Comparison of ENCODE assay signal across 17 cellular contexts in genomic region chr10:58641708-58642107, GRCh38.
DNase-seq lines count a peak whose midpoint lies in the region; ATAC-seq, FAIRE-seq and TF ChIP-seq lines count a peak whose summit lies in the region.
"Had no signal": no experiment of that assay in that cellular context is flagged by ENCODE, and none has a peak within 500 bp of the region (broad histone marks: within the 10 kb centered on the region; RNA-seq: fewer than 3 reads in every experiment).

No MANE protein-coding gene starts in this region.

- no peaks in the 10 kb centered on the region for H3K27me3 Mint-ChIP-seq in nephron progenitor cell (ENCODE audit: low read depth, poor library complexity)

- H3K4me1 Mint-ChIP-seq in nephron progenitor cell: peaks cover 12% of the 10 kb centered on the region

- H3K9me3 Mint-ChIP-seq in nephron progenitor cell: no peaks in the 10 kb centered on the region
- H3K9me3 Mint-ChIP-seq: activated T-cell treated with anti-CD3 and anti-CD28 coated beads, Interleukin-2, amount 50 U/mL, for 72 hours; endodermal cell; T-helper 1 cell treated with Interleukin-12 subunit alpha and Interleukin-12 subunit beta and Interleukin-4 antibody, amounts not matched to agents 30 μg/mL and 1 μg/mL, for 36 hours had no signal

- H3K23ac ChIP-seq in IMR-90 (ENCODE audit: low read depth, low read length): no peak overlapping the region

- H4K91ac ChIP-seq in IMR-90 (ENCODE audit: insufficient read depth, low read depth, low read length): no peak overlapping the region

- CTCF ChIA-PET in A549 (lab: Yijun Ruan, JAX) (interaction anchor here (0.7 to 5.9 kb wide), 29 partner anchors 8 to 343 kb away, joined by 3 to 50 read pairs (median 5); partner anchors contain the start of gene BICC1), IMR-90 (lab: Yijun Ruan, JAX) (interaction anchor here (0.6 to 1.8 kb wide), 7 partner anchors 9 to 665 kb away, joined by 3 to 8 read pairs (median 4); no protein-coding TSS in a partner anchor), mammary epithelial cell (lab: Charles Lee; ENCODE audit: low non-redundant PET) (no interaction called here)

- peaks cover 19 to 35% of the 10 kb centered on the region in 2 experiments for H3K79me1 ChIP-seq in IMR-90 (ENCODE audit: low read depth in 1 of 2, low read length in 2 of 2)

- TF ChIP-seq RAD21 in A549 (conservative IDR thresholded peaks at IDR 0.05 in 1 of 2, IDR thresholded peaks at IDR 0.05 in 1 of 2): no peak
- no peak for TF ChIP-seq RAD21 in IMR-90 (IDR thresholded peaks at IDR 0.05; ENCODE audit: low read length)

- no peaks in the 10 kb centered on the region for H3K36me3 ChIP-seq in IMR-90 (ENCODE audit: control insufficient read depth, insufficient read depth, low read length)
- no peaks in the 10 kb centered on the region for H3K36me3 ChIP-seq in mammary epithelial cell (ENCODE audit: insufficient read depth, low read length)

- peak; percentile 73 for FAIRE-seq in A549 (lab: Jason Lieb, UNC)

- peak in 1 of 2 experiments; percentile 44; a peak in 2 of 5 replicates for TF ChIP-seq EP300 in A549 (IDR thresholded peaks at IDR 0.05)

- no peak overlapping the region for H4K5ac ChIP-seq in IMR-90 (ENCODE audit: low read depth, low read length)

- H3K9me1 ChIP-seq in IMR-90 (ENCODE audit: insufficient read depth, low read length): peaks cover 17% of the 10 kb centered on the region

- POLR2A ChIA-PET in A549 (lab: Yijun Ruan, JAX) (interaction anchor here (0.7 to 4.8 kb wide), 7 partner anchors 52 to 256 kb away, joined by 3 to 34 read pairs (median 4); partner anchors contain the start of gene BICC1), IMR-90 (lab: Charles Lee; ENCODE audit: unreplicated experiment) (no interaction called here)

- peaks cover 28% of the 10 kb centered on the region for H3K79me2 ChIP-seq in mammary epithelial cell (ENCODE audit: insufficient read depth, low read length)

- in situ Hi-C loops in IMR-90 (cut with MboI; ENCODE audit: low sequenced_read_pairs) (no loop called here), mammary epithelial cell (cut with MboI; ENCODE audit: low sequenced_read_pairs in 2 of 2) (no loop called here)

- BruUV-seq in IMR-90 (replicated peaks; lab: Mats Ljungman, UMichigan): no TSS peak
- BruUV-seq in mammary epithelial cell (replicated peaks; lab: Mats Ljungman, UMichigan): no TSS peak

- H4K8ac ChIP-seq in IMR-90 (ENCODE audit: low read depth in 2 of 2, low read length in 2 of 2): no peak overlapping the region

- intact Hi-C loops in IMR-90 (cut with micrococcal nuclease) (loop anchor here (1.0 to 5.0 kb wide), 2 partner anchors 110 to 229 kb away; no protein-coding TSS in a partner anchor), mammary epithelial cell (cut with micrococcal nuclease) (loop anchor here (1.0 to 2.0 kb wide), 2 partner anchors 110 to 227 kb away; no protein-coding TSS in a partner anchor), cardiac septum (cut with DNase I) (no loop called here)

- TF ChIP-seq POLR2A in A549 (IDR thresholded peaks at IDR 0.05; ENCODE audit: low read length) (no peak), IMR-90 (IDR thresholded peaks at IDR 0.05; ENCODE audit: low read depth, low read length) (no peak)

- peaks cover 86% of the 10 kb centered on the region for H3K4me1 ChIP-seq in A549
- H3K4me1 ChIP-seq in IMR-90 (ENCODE audit: control insufficient read depth, insufficient read depth, low read length): peaks cover 10% of the 10 kb centered on the region; the same call in 1 of the 2 replicates
- H3K4me1 ChIP-seq in mammary epithelial cell (ENCODE audit: insufficient read depth, low read length): peaks cover 35% of the 10 kb centered on the region

- H2AK5ac ChIP-seq in IMR-90 (ENCODE audit: low read depth, low read length): no peak overlapping the region

- H3K18ac ChIP-seq in IMR-90 (ENCODE audit: low read depth, low read length): no peak overlapping the region

- H3K27ac Mint-ChIP-seq in nephron progenitor cell: no peak overlapping the region
- H3K27ac Mint-ChIP-seq: activated T-cell treated with anti-CD3 and anti-CD28 coated beads, Interleukin-2, amount 50 U/mL, for 72 hours; endodermal cell; T-helper 1 cell treated with Interleukin-12 subunit alpha and Interleukin-12 subunit beta and Interleukin-4 antibody, amounts not matched to agents 30 μg/mL and 1 μg/mL, for 36 hours had no signal

- no peak overlapping the region for H2BK20ac ChIP-seq in IMR-90 (ENCODE audit: low read depth, low read length)

- DNase-seq in A549 (ENCODE audit: low read depth in 1 of 2, low spot score in 1 of 2): no peak
- DNase-seq in IMR-90: peak; percentile 88
- peak; percentile 75 for DNase-seq in mammary epithelial cell
- peak; percentile 69 for DNase-seq in kidney tubule cell (ENCODE audit: low spot score)
- DNase-seq in nephron progenitor cell: no peak
- no peak for DNase-seq in cardiac septum (ENCODE audit: low spot score)
- DNase-seq in NCI-H1694 treated with DMSO at 0.1 percent for 48 hours (lab: John Stamatoyannopoulos, UW): no peak
- DNase-seq: activated CD4-positive, alpha-beta T cell treated with anti-CD3 and anti-CD28 coated beads for 48 hours; activated T-cell treated with anti-CD3 and anti-CD28 coated beads, Interleukin-2, amount 50 U/mL, for 72 hours; aorta; endodermal cell; hypothalamus; NCI-H446 treated with DMSO at 0.1 percent for 48 hours had no signal

- no peak overlapping the region for H2AK9ac ChIP-seq in IMR-90 (replicated peaks; ENCODE audit: low read depth, low read length, poor library complexity)

- ATAC-seq in A549 (peak in 1 of 2 experiments; percentile 58; a peak in 3 of 6 replicates), IMR-90 (ENCODE audit: low read depth) (peak; percentile 60), GM18520 (IDR thresholded peaks at IDR 0.05; ENCODE audit: unreplicated experiment) (no peak)
- ATAC-seq: activated T-cell treated with anti-CD3 and anti-CD28 coated beads, Interleukin-2, amount 50 U/mL, for 72 hours had no signal

- H3K4me2 ChIP-seq in A549: peak overlapping the region; percentile 72
- peak overlapping the region; percentile 18; the same call in 1 of the 2 replicates for H3K4me2 ChIP-seq in IMR-90 (ENCODE audit: low read depth, low read length)
- peak overlapping the region; percentile 43 for H3K4me2 ChIP-seq in mammary epithelial cell (ENCODE audit: insufficient read depth, low read depth, low read length)

- H3K4me3 Mint-ChIP-seq in nephron progenitor cell: no peak overlapping the region
- H3K4me3 Mint-ChIP-seq: activated T-cell treated with anti-CD3 and anti-CD28 coated beads, Interleukin-2, amount 50 U/mL, for 72 hours; endodermal cell; T-helper 1 cell treated with Interleukin-12 subunit alpha and Interleukin-12 subunit beta and Interleukin-4 antibody, amounts not matched to agents 30 μg/mL and 1 μg/mL, for 36 hours had no signal

- H3K9ac ChIP-seq in IMR-90 (ENCODE audit: low read depth, low read length) (no peak overlapping the region), mammary epithelial cell (ENCODE audit: insufficient read depth, low read length) (no peak overlapping the region)

- no peak overlapping the region for H2BK120ac ChIP-seq in IMR-90 (ENCODE audit: low read depth, low read length)

- dilution Hi-C loops in IMR-90 (cut with HindIII; ENCODE audit: low sequenced_read_pairs, unreplicated experiment): no loop called here
- dilution Hi-C loops in mammary epithelial cell (cut with HindIII; ENCODE audit: low sequenced_read_pairs): no loop called here

- H3K27me3 ChIP-seq in IMR-90 (ENCODE audit: control insufficient read depth, insufficient read depth, low read length) (no peaks in the 10 kb centered on the region), mammary epithelial cell (ENCODE audit: insufficient read depth, low read length) (no peaks in the 10 kb centered on the region)

- no peak overlapping the region for H3K4me3 ChIP-seq in A549
- H3K4me3 ChIP-seq in IMR-90 (ENCODE audit: insufficient read depth, low read depth, low read length): no peak overlapping the region
- no peak overlapping the region for H3K4me3 ChIP-seq in mammary epithelial cell (replicated peaks in 1 of 3; ENCODE audit: insufficient read depth in 1 of 3, low read depth in 2 of 3, low read length in 3 of 3)
- H3K4me3 ChIP-seq: lung had no signal

- H2BK15ac ChIP-seq in IMR-90 (ENCODE audit: low read depth, low read length): no peak overlapping the region

- H3K36me3 Mint-ChIP-seq in nephron progenitor cell (ENCODE audit: low read depth): no peaks in the 10 kb centered on the region

- 0% methylated on average over 2 of the region's 2 CpGs for WGBS in A549 (ENCODE audit: missing lambda C conversion rate)
- no CpG with 5 or more reads among the region's 2 CpGs for WGBS in IMR-90 (ENCODE audit: extremely low coverage in 2 of 2, insufficient read length in 1 of 2), 2 experiments
- 3% methylated on average over 2 of the region's 2 CpGs for WGBS in mammary epithelial cell (ENCODE audit: low coverage, missing lambda C conversion rate)

- H3K27ac ChIP-seq in A549: peak overlapping the region; percentile 83 to 90
- H3K27ac ChIP-seq in IMR-90 (ENCODE audit: insufficient read depth, low read length): no peak overlapping the region
- peak overlapping the region; percentile 81 for H3K27ac ChIP-seq in mammary epithelial cell (ENCODE audit: insufficient read depth, low read depth, low read length)
- H3K27ac ChIP-seq: 22Rv1 had no signal

- H3K4ac ChIP-seq in IMR-90 (ENCODE audit: low read depth, low read length): no peak overlapping the region

- no peak overlapping the region for H2AFZ ChIP-seq in IMR-90 (replicated peaks; ENCODE audit: low read length, poor library complexity)
- H2AFZ ChIP-seq in mammary epithelial cell (ENCODE audit: low read depth, low read length): no peak overlapping the region

- H4K20me1 ChIP-seq in IMR-90 (ENCODE audit: insufficient read depth, low read length) (peaks cover 3% of the 10 kb centered on the region; the same call in 1 of the 2 replicates), mammary epithelial cell (ENCODE audit: insufficient read depth, low read length) (no peaks in the 10 kb centered on the region)

- H3K56ac ChIP-seq in IMR-90 (ENCODE audit: extremely low read depth, insufficient read depth, low read length): no peak overlapping the region

- no peak overlapping the region for H3K14ac ChIP-seq in IMR-90 (replicated peaks; ENCODE audit: low read depth, low read length)

- H3K9me3 ChIP-seq in A549 (no peaks in the 10 kb centered on the region), IMR-90 (ENCODE audit: control insufficient read depth, insufficient read depth, low read length) (no peaks in the 10 kb centered on the region), mammary epithelial cell (replicated peaks; ENCODE audit: insufficient read depth, low read length) (no peaks in the 10 kb centered on the region)

- peak overlapping the region; percentile 78 for H2BK5ac ChIP-seq in IMR-90 (ENCODE audit: low read depth, low read length, poor library complexity, severe bottlenecking)

- TF ChIP-seq CTCF in A549 (IDR thresholded peaks at IDR 0.05) (no peak), IMR-90 (conservative IDR thresholded peaks at IDR 0.05; ENCODE audit: low read depth, low read length) (no peak), mammary epithelial cell (conservative IDR thresholded peaks at IDR 0.05 in 1 of 2, IDR thresholded peaks at IDR 0.05 in 1 of 2; ENCODE audit: extremely low read depth in 1 of 2, insufficient read depth in 1 of 2, low read depth in 1 of 2, low read length in 2 of 2) (no peak), nephron progenitor cell (IDR thresholded peaks at IDR 0.05) (no peak)

TF ChIP-seq in A549, 52 proteins besides CTCF, POLR2A, EP300 and RAD21 (continues in another document):
- TF ChIP-seq RNF2 (IDR thresholded peaks at IDR 0.05; ENCODE audit: borderline replicate concordance, low read depth): no peak

Comparison
In these comparisons a context has a peak if more than half of its experiments do, and no peak if none do; other contexts are left out.
1. DNase-seq: peak in IMR-90 (single experiment), mammary epithelial cell (single experiment) and kidney tubule cell (single experiment); none in A549 (0 of 2), nephron progenitor cell (single experiment), cardiac septum (single experiment) and NCI-H1694 treated with DMSO at 0.1 percent for 48 hours (single experiment).
2. H3K4me2 ChIP-seq: peak in every context shown above with its lines; median percentile 72 in A549; 43 in mammary epithelial cell; 18 in IMR-90.